ENCODE assay signal across 2 cellular contexts in the genomic region with DNA sequence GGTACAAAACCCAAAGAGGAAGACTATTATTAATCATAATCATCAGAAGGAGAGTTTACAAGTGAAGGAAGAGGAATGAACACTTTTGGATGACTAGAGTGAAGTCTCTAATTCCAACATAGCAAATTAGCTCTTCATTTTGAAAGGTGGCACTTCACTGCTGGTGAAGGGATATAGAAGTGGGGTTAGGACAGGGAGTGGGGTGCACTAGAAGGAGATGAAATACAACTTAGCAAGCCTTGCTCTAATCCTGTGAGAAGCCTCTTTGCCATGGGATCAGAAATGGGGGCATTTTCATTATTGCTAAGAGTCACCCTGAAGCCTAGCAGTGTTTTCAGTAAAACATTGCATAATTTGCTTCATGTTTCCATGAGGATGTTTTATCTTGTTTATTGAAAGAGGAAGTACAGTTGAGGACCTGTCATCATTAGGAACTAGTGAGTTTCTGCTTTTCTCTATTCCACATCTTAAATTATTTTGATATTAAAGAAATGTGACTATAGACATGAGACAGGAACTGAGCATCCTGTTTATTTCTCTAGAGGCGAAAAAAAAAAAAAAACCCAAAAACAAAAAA.
TF ChIP-seq lines count a peak whose summit lies in the region.

No MANE protein-coding gene starts in this region.

TF ChIP-seq in A549, 52 proteins besides CTCF, POLR2A, EP300 and RAD21:
- no peak for TF ChIP-seq MAFK (IDR thresholded peaks at IDR 0.05; ENCODE audit: partially characterized antibody)
- no peak for TF ChIP-seq CBX8 (IDR thresholded peaks at IDR 0.05)
- TF ChIP-seq, protein P1, sequence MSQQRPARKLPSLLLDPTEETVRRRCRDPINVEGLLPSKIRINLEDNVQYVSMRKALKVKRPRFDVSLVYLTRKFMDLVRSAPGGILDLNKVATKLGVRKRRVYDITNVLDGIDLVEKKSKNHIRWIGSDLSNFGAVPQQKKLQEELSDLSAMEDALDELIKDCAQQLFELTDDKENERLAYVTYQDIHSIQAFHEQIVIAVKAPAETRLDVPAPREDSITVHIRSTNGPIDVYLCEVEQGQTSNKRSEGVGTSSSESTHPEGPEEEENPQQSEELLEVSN (IDR thresholded peaks at IDR 0.05; ENCODE audit: borderline replicate concordance, low read depth), result no peak
- TF ChIP-seq, protein P2, sequence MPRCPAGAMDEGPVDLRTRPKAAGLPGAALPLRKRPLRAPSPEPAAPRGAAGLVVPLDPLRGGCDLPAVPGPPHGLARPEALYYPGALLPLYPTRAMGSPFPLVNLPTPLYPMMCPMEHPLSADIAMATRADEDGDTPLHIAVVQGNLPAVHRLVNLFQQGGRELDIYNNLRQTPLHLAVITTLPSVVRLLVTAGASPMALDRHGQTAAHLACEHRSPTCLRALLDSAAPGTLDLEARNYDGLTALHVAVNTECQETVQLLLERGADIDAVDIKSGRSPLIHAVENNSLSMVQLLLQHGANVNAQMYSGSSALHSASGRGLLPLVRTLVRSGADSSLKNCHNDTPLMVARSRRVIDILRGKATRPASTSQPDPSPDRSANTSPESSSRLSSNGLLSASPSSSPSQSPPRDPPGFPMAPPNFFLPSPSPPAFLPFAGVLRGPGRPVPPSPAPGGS (IDR thresholded peaks at IDR 0.05), result no peak
- TF ChIP-seq, protein P3, sequence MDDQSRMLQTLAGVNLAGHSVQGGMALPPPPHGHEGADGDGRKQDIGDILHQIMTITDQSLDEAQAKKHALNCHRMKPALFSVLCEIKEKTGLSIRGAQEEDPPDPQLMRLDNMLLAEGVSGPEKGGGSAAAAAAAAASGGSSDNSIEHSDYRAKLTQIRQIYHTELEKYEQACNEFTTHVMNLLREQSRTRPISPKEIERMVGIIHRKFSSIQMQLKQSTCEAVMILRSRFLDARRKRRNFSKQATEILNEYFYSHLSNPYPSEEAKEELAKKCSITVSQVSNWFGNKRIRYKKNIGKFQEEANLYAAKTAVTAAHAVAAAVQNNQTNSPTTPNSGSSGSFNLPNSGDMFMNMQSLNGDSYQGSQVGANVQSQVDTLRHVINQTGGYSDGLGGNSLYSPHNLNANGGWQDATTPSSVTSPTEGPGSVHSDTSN (IDR thresholded peaks at IDR 0.05), result no peak
- no peak for TF ChIP-seq ZFP36 (IDR thresholded peaks at IDR 0.05; ENCODE audit: borderline replicate concordance, partially characterized antibody)
- no peak for TF ChIP-seq FOSL2 (IDR thresholded peaks at IDR 0.05)
- TF ChIP-seq FOSL2 (CRISPR knock-in tag; IDR thresholded peaks at IDR 0.05), result no peak
- TF ChIP-seq KDM1A (IDR thresholded peaks at IDR 0.05; ENCODE audit: low read depth), result no peak
- TF ChIP-seq HOXB13 (CRISPR knock-in tag; IDR thresholded peaks at IDR 0.05; ENCODE audit: low read depth), result no peak
- no peak for TF ChIP-seq GATA3 (IDR thresholded peaks at IDR 0.05; ENCODE audit: borderline replicate concordance)
- no peak for TF ChIP-seq CHD4 (IDR thresholded peaks at IDR 0.05; ENCODE audit: borderline replicate concordance)
- no peak for TF ChIP-seq HOXB5 (CRISPR knock-in tag; IDR thresholded peaks at IDR 0.05)
- no peak for TF ChIP-seq CBX2 (IDR thresholded peaks at IDR 0.05; ENCODE audit: borderline replicate concordance, low read depth)
- TF ChIP-seq NR3C1 (IDR thresholded peaks at IDR 0.05), result no peak
- TF ChIP-seq FOXS1 (CRISPR knock-in tag; IDR thresholded peaks at IDR 0.05), result no peak
- TF ChIP-seq CEBPB (IDR thresholded peaks at IDR 0.05), result no peak
- TF ChIP-seq ZNF302 (CRISPR knock-in tag; IDR thresholded peaks at IDR 0.05), result no peak
- no peak for TF ChIP-seq RARB (CRISPR knock-in tag; IDR thresholded peaks at IDR 0.05)
- no peak for TF ChIP-seq SREBF2 (IDR thresholded peaks at IDR 0.05)
TF ChIP-seq in A549: peak in this region for 0.

TF ChIP-seq in IMR-90, 13 proteins besides CTCF, POLR2A, EP300 and RAD21:
- TF ChIP-seq CHD1 (IDR thresholded peaks at IDR 0.05; ENCODE audit: low read depth, low read length) (no peak), RCOR1 (IDR thresholded peaks at IDR 0.05; ENCODE audit: insufficient replicate concordance, low read length) (no peak), CEBPB (IDR thresholded peaks at IDR 0.05; ENCODE audit: low read depth, low read length) (no peak), FOS (IDR thresholded peaks at IDR 0.05; ENCODE audit: low read depth, low read length) (no peak), MXI1 (IDR thresholded peaks at IDR 0.05; ENCODE audit: borderline replicate concordance, low read depth, low read length) (no peak), MAZ (IDR thresholded peaks at IDR 0.05; ENCODE audit: borderline replicate concordance, low read depth, low read length) (no peak)
